In the genomic region with DNA sequence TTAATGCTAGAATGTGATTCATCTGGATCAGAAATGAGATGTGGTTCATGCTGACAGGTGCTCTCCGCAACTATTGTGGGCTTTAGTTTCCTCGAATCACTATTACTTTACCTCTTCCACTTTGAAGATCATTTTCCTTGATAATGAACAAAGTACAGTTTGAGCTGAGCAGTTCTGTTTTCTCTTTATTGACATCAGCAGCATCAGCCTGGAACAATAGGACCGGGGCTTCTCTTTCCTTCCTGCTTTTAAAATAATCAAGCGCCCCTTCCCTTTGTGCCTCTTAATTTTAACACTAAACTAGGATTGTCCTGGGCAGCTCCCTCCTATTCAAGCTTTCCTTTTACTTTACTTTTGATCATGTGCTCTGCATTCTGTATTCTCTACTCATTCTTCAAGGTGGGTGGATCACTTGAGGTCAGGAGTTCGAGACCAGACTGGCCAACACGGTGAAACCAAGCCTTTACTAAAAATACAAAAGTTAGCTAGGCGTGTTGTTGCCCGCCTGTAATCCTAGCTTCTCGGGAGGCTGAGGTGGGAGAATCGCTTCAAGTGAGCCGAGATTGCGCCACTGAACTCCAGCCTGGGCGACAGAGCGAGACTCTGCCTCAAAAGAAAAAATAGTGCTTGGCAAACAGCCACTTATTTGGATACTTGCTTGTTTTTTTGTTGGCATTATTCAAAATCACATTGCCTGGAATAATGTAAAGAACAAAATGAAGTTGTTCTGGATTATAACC, we compare ENCODE assay signal across 24 cellular contexts.
"Had no signal": no experiment of that assay in that cellular context is flagged by ENCODE, and none has a peak within 500 bp of the region (broad histone marks: within the 10 kb centered on the region; RNA-seq: fewer than 3 reads in every experiment).

No MANE protein-coding gene starts in this region.

- H3K27me3 ChIP-seq: gastroesophageal sphincter, spleen, upper lobe of left lung had no signal

- H3K27ac Mint-ChIP-seq: activated CD8-positive, alpha-beta T cell treated with anti-CD3 and anti-CD28 coated beads, Interleukin-2, amount 10 ng/mL, durations not matched to agents 7 days and 5 days; activated naive CD4-positive, alpha-beta T cell treated with anti-CD3 and anti-CD28 coated beads, Interleukin-2, amount 50 U/mL, for 72 hours; activated T-helper 1 cell treated with anti-CD3 and anti-CD28 coated beads, Interleukin-12 subunit alpha, Interleukin-12 subunit beta, Interleukin-2, Interleukin-4 antibody, amounts not matched to agents 30 ng/mL and 10 ng/mL and 1 ng/mL, durations not matched to agents 14 hours and 24 hours and 36 hours; mesothelial cell of epicardium; progenitor cell of endocrine pancreas; T-helper 2 cell treated with Interferon-gamma antibody and Interleukin-4, amounts not matched to agents 5 μg/mL and 100 μg/mL, for 36 hours had no signal

- DNase-seq: activated CD4-positive, alpha-beta T cell treated with anti-CD3 and anti-CD28 coated beads, Interleukin-2, amount 50 U/mL, for 1 hour; activated CD4-positive, CD25-positive, alpha-beta regulatory T cell treated with anti-CD3 and anti-CD28 coated beads, Interleukin-2, amount 50 U/mL, for 72 hours; activated CD8-positive, alpha-beta T cell treated with anti-CD3 and anti-CD28 coated beads, Interleukin-2, amount 10 ng/mL, durations not matched to agents 7 days and 5 days; activated gamma-delta T cell treated with Interleukin-2 at 50 U/mL for 16 hours; aorta; head of caudate nucleus; lower lobe of right lung; naive thymus-derived CD8-positive, alpha-beta T cell; retina; spleen; stimulated activated CD4-positive, alpha-beta T cell treated with anti-CD3 and anti-CD28 coated beads, Interleukin-4, amount 100 ng/mL, for 1 hour; stimulated activated naive CD4-positive, alpha-beta T cell treated with Interleukin-2 at 50 U/mL for 16 hours; upper lobe of left lung had no signal

- H3K27me3 Mint-ChIP-seq: brain; central memory CD8-positive, alpha-beta T cell; naive thymus-derived CD8-positive, alpha-beta T cell; progenitor cell of endocrine pancreas had no signal

- H3K36me3 ChIP-seq: thoracic aorta, upper lobe of left lung had no signal

- H3K27ac ChIP-seq: epithelial cell of prostate, gastroesophageal sphincter, lower lobe of right lung, thoracic aorta, VCaP had no signal

- H3K9me3 ChIP-seq: gastroesophageal sphincter, lower lobe of right lung, spleen, thoracic aorta, upper lobe of left lung had no signal

- H3K36me3 Mint-ChIP-seq: activated naive CD4-positive, alpha-beta T cell treated with anti-CD3 and anti-CD28 coated beads, Interleukin-2, amount 50 U/mL, for 72 hours had no signal

- ATAC-seq: activated CD8-positive, alpha-beta T cell treated with anti-CD3 and anti-CD28 coated beads, Interleukin-2, amount 10 ng/mL, durations not matched to agents 7 days and 5 days; activated naive CD4-positive, alpha-beta T cell treated with anti-CD3 and anti-CD28 coated beads, Interleukin-2, amount 50 U/mL, for 72 hours; gastroesophageal sphincter; naive thymus-derived CD8-positive, alpha-beta T cell had no signal

- H3K4me3 Mint-ChIP-seq: activated CD8-positive, alpha-beta T cell treated with anti-CD3 and anti-CD28 coated beads, Interleukin-2, amount 10 ng/mL, durations not matched to agents 7 days and 5 days; activated T-helper 1 cell treated with anti-CD3 and anti-CD28 coated beads, Interleukin-12 subunit alpha, Interleukin-12 subunit beta, Interleukin-2, Interleukin-4 antibody, amounts not matched to agents 30 ng/mL and 10 ng/mL and 1 ng/mL, durations not matched to agents 14 hours and 24 hours and 36 hours; brain; central memory CD8-positive, alpha-beta T cell; mesothelial cell of epicardium; naive thymus-derived CD8-positive, alpha-beta T cell; T-helper 2 cell treated with Interferon-gamma antibody and Interleukin-4, amounts not matched to agents 5 μg/mL and 100 μg/mL, for 36 hours had no signal

- H3K4me1 ChIP-seq: gastroesophageal sphincter, lower lobe of right lung had no signal

- H3K4me3 ChIP-seq: gastroesophageal sphincter, lower lobe of right lung, spleen, thoracic aorta, upper lobe of left lung had no signal

- H3K9me3 Mint-ChIP-seq: activated naive CD4-positive, alpha-beta T cell treated with anti-CD3 and anti-CD28 coated beads, Interleukin-2, amount 50 U/mL, for 72 hours; activated T-helper 1 cell treated with anti-CD3 and anti-CD28 coated beads, Interleukin-12 subunit alpha, Interleukin-12 subunit beta, Interleukin-2, Interleukin-4 antibody, amounts not matched to agents 30 ng/mL and 10 ng/mL and 1 ng/mL, durations not matched to agents 14 hours and 24 hours and 36 hours; central memory CD8-positive, alpha-beta T cell; mesothelial cell of epicardium; naive thymus-derived CD8-positive, alpha-beta T cell; T-helper 2 cell treated with Interferon-gamma antibody and Interleukin-4, amounts not matched to agents 5 μg/mL and 100 μg/mL, for 36 hours had no signal

- H3K4me1 Mint-ChIP-seq: brain, mesothelial cell of epicardium had no signal
